Comparison of ENCODE assay signal across 8 cellular contexts in the genomic region with DNA sequence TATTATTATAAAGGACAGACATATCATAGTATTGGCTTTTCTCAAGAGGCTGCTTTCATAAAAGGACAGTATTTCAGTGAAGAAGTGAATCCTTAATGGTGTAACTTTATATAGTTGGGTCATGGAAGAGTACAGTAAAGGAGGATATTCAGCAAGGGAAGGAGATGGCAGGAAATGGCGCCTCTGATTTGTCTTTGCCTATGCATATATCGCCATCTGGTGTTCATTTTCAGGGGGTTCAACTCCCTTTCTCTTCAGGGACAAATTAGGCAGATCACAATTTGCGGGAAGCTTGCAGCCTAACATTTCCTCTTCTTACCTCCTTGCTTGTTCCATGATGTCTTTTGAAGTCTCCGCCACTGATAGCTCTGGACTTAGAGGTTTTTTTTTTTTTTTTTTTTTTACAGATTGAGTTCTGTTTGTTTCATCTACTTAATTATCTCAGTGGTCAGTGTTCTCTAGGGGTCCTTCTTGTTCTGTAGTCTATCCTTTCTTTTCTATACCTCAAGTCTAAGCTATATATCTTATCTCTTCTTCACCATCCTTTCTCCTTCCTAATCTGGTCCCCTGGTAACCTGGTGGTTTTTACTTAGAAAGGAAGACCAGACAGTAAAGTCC. TPM values are rescaled to one million over a fixed set of nuclear protein-coding genes. Genes with fewer than 3 reads are reported as not detected.
A peak's percentile ranks its signal among the peaks of the same experiment; 100 is the strongest.
DNase-seq lines count a peak whose midpoint lies in the region; ATAC-seq lines count a peak whose summit lies in the region.

No MANE protein-coding gene starts in this region.

- H3K36me3 Mint-ChIP-seq in T-helper 1 cell treated with Interleukin-12 subunit alpha and Interleukin-12 subunit beta and Interleukin-4 antibody, amounts not matched to agents 30 μg/mL and 1 μg/mL, for 36 hours (ENCODE audit: low read depth) = peaks cover 31% of the 10 kb centered on the region

- H3K27me3 Mint-ChIP-seq in T-helper 1 cell treated with Interleukin-12 subunit alpha and Interleukin-12 subunit beta and Interleukin-4 antibody, amounts not matched to agents 30 μg/mL and 1 μg/mL, for 36 hours (ENCODE audit: low read depth) = no peaks in the 10 kb centered on the region

- H3K4me3 Mint-ChIP-seq in T-helper 1 cell treated with Interleukin-12 subunit alpha and Interleukin-12 subunit beta and Interleukin-4 antibody, amounts not matched to agents 30 μg/mL and 1 μg/mL, for 36 hours = no peak overlapping the region

- ATAC-seq in GM21786 (IDR thresholded peaks at IDR 0.05; ENCODE audit: unreplicated experiment) = peak; percentile 72
- ATAC-seq in GM19467 (IDR thresholded peaks at IDR 0.05; ENCODE audit: unreplicated experiment) = no peak

- DNase-seq in D341Med (ENCODE audit: low spot score) = peak; percentile 71
- DNase-seq in NCI-H2029 (lab: John Stamatoyannopoulos, UW) = peak; percentile 63
- DNase-seq in cerebellum (ENCODE audit: low spot score) = peak; percentile 80
- DNase-seq in kidney glomerular epithelial cell (lab: John Stamatoyannopoulos, UW) = peak; percentile 80
- DNase-seq in stimulated activated naive CD4-positive, alpha-beta T cell (lab: John Stamatoyannopoulos, UW) = peak in 5 of 6 experiments; percentile 35 to 83 (median 59)

- H3K4me1 Mint-ChIP-seq in T-helper 1 cell treated with Interleukin-12 subunit alpha and Interleukin-12 subunit beta and Interleukin-4 antibody, amounts not matched to agents 30 μg/mL and 1 μg/mL, for 36 hours (ENCODE audit: low read depth) = peaks cover 38% of the 10 kb centered on the region

- H3K9me3 Mint-ChIP-seq in T-helper 1 cell treated with Interleukin-12 subunit alpha and Interleukin-12 subunit beta and Interleukin-4 antibody, amounts not matched to agents 30 μg/mL and 1 μg/mL, for 36 hours = no peaks in the 10 kb centered on the region

- peak overlapping the region; percentile 67 for H3K27ac Mint-ChIP-seq in T-helper 1 cell treated with Interleukin-12 subunit alpha and Interleukin-12 subunit beta and Interleukin-4 antibody, amounts not matched to agents 30 μg/mL and 1 μg/mL, for 36 hours

RNA-seq across cellular contexts. Expression of gene RRM1, which starts 21.8 kb away (rescaled TPM):
- 61.4 TPM for total RNA-seq in cerebellum
